15 cellular contexts compared by ENCODE assay signal in genomic region chr5:136052692-136053335, GRCh38. TPM values are rescaled to one million over a fixed set of nuclear protein-coding genes. Genes with fewer than 3 reads are reported as not detected.
A peak's percentile ranks its signal among the peaks of the same experiment; 100 is the strongest.
DNase-seq lines count a peak whose midpoint lies in the region; ATAC-seq and TF ChIP-seq lines count a peak whose summit lies in the region.
"Had no signal": no experiment of that assay in that cellular context is flagged by ENCODE, and none has a peak within 500 bp of the region (broad histone marks: within the 10 kb centered on the region; RNA-seq: fewer than 3 reads in every experiment).

No MANE protein-coding gene starts in this region.

- POLR2A ChIA-PET in PC-3 (lab: Charles Lee; ENCODE audit: unreplicated experiment): no interaction called here
- POLR2A ChIA-PET in OCI-LY7 (lab: Charles Lee): no interaction called here

- H3K4me1 ChIP-seq in PC-3 (ENCODE audit: insufficient read depth, low read length): peaks cover 31% of the 10 kb centered on the region
- H3K4me1 ChIP-seq in breast epithelium: no peaks in the 10 kb centered on the region
- H3K4me1 ChIP-seq in mesodermal cell (ENCODE audit: control insufficient read depth, insufficient read depth, low read length, poor library complexity, severe bottlenecking): peaks cover 56% of the 10 kb centered on the region
- peaks cover 0 to 54% (median 33%) of the 10 kb centered on the region in 4 donors for H3K4me1 ChIP-seq in tibial artery
- no peaks in the 10 kb centered on the region for H3K4me1 ChIP-seq in OCI-LY7 (ENCODE audit: insufficient read depth, low read length, poor library complexity, severe bottlenecking)

- no peaks in the 10 kb centered on the region for H4K20me1 ChIP-seq in PC-3 (ENCODE audit: low read length)
- H4K20me1 ChIP-seq in OCI-LY7 (ENCODE audit: insufficient read depth, low read length): no peaks in the 10 kb centered on the region
- H4K20me1 ChIP-seq: BLaER1 treated with 17β-estradiol and CSF1 and Interleukin-3, amounts not matched to agents 10 nM and 100 nM had no signal

- DNase-seq in PC-3 (no peak), breast epithelium (ENCODE audit: low spot score in 2 of 2) (no peak), tibial artery (no peak), OCI-LY7 (ENCODE audit: low spot score) (no peak), HT-29 (ENCODE audit: low spot score) (no peak)
- no peak for DNase-seq in activated naive CD8-positive, alpha-beta T cell treated with anti-CD3 and anti-CD28 coated beads, Interleukin-2, amount 50 U/mL, for 24 hours
- DNase-seq: activated CD4-positive, alpha-beta T cell treated with anti-CD3 and anti-CD28 coated beads, Interleukin-2, amount 50 U/mL, for 1 hour; activated naive CD4-positive, alpha-beta T cell treated with anti-CD3 and anti-CD28 coated beads for 36 hours; DMS 273 treated with DMSO at 0.1 percent for 48 hours; NCI-H748 treated with DMSO at 0.1 percent for 48 hours; retina had no signal

- H3K27me3 ChIP-seq in PC-3 (ENCODE audit: low read length) (no peaks in the 10 kb centered on the region), breast epithelium (no peaks in the 10 kb centered on the region), tibial artery (no peaks in the 10 kb centered on the region)
- H3K27me3 ChIP-seq: BLaER1 treated with 17β-estradiol and CSF1 and Interleukin-3, amounts not matched to agents 10 nM and 100 nM had no signal

- peaks cover 3% of the 10 kb centered on the region for H3F3A ChIP-seq in PC-3 (ENCODE audit: low read length, unreplicated experiment)

- intact Hi-C loops in PC-3 (cut with micrococcal nuclease) (loop anchor here (5.0 kb wide), 1 partner anchor 36 kb away; no protein-coding TSS in a partner anchor), breast epithelium (cut with DNase I; ENCODE audit: low total_unique reads) (no loop called here), tibial artery (cut with DNase I; ENCODE audit: low total_unique reads) (no loop called here), OCI-LY7 (cut with micrococcal nuclease; ENCODE audit: unreplicated experiment) (no loop called here)

- H3K36me3 ChIP-seq in PC-3 (ENCODE audit: low read depth, low read length) (no peaks in the 10 kb centered on the region), breast epithelium (no peaks in the 10 kb centered on the region), mesodermal cell (ENCODE audit: control insufficient read depth, insufficient read depth, low read length) (peaks cover 81% of the 10 kb centered on the region), tibial artery (peaks cover 0 to 28% (median 22%) of the 10 kb centered on the region in 3 donors), OCI-LY7 (ENCODE audit: insufficient read depth, low read length) (no peaks in the 10 kb centered on the region)
- H3K36me3 ChIP-seq: BLaER1 treated with 17β-estradiol and CSF1 and Interleukin-3, amounts not matched to agents 10 nM and 100 nM had no signal

- H3K9ac ChIP-seq in PC-3 (ENCODE audit: low read length): peak overlapping the region; percentile 37
- H3K9ac ChIP-seq: BLaER1 treated with 17β-estradiol and CSF1 and Interleukin-3, amounts not matched to agents 10 nM and 100 nM had no signal

- H3K36me3 Mint-ChIP-seq in activated naive CD8-positive, alpha-beta T cell treated with anti-CD3 and anti-CD28 coated beads, Interleukin-2, amount 50 U/mL, for 24 hours (ENCODE audit: low read depth): no peaks in the 10 kb centered on the region

- H2AFZ ChIP-seq in PC-3 (ENCODE audit: low read length) (no peak overlapping the region), OCI-LY7 (ENCODE audit: low read length) (no peak overlapping the region)

- H3K9me3 ChIP-seq in PC-3 (ENCODE audit: low read length): no peaks in the 10 kb centered on the region
- H3K9me3 ChIP-seq in breast epithelium: no peaks in the 10 kb centered on the region
- no peaks in the 10 kb centered on the region for H3K9me3 ChIP-seq in mesodermal cell (ENCODE audit: control insufficient read depth, low read length)
- no peaks in the 10 kb centered on the region for H3K9me3 ChIP-seq in tibial artery
- H3K9me3 ChIP-seq in OCI-LY7 (ENCODE audit: low read length): no peaks in the 10 kb centered on the region
- H3K9me3 ChIP-seq: BLaER1 treated with 17β-estradiol and CSF1 and Interleukin-3, amounts not matched to agents 10 nM and 100 nM had no signal

- H3K4me3 ChIP-seq in PC-3 (ENCODE audit: low read length): no peak overlapping the region
- H3K4me3 ChIP-seq in breast epithelium: no peak overlapping the region
- no peak overlapping the region for H3K4me3 ChIP-seq in mesodermal cell (ENCODE audit: extremely low read depth, insufficient read depth, low read length, poor library complexity, severe bottlenecking)
- no peak overlapping the region for H3K4me3 ChIP-seq in tibial artery
- no peak overlapping the region for H3K4me3 ChIP-seq in OCI-LY7 (ENCODE audit: low read depth, low read length, poor library complexity, severe bottlenecking)
- H3K4me3 ChIP-seq: BLaER1 treated with 17β-estradiol and CSF1 and Interleukin-3, amounts not matched to agents 10 nM and 100 nM; K562 had no signal

- H3K9me2 ChIP-seq in PC-3 (replicated peaks; ENCODE audit: low read length): no peaks in the 10 kb centered on the region
- H3K9me2 ChIP-seq in OCI-LY7 (ENCODE audit: insufficient read depth, low read length): no peaks in the 10 kb centered on the region

- ATAC-seq in PC-3: no peak
- no peak for ATAC-seq in activated naive CD8-positive, alpha-beta T cell treated with anti-CD3 and anti-CD28 coated beads, Interleukin-2, amount 50 U/mL, for 24 hours

- H3K79me2 ChIP-seq in PC-3 (ENCODE audit: low read length): no peaks in the 10 kb centered on the region
- no peaks in the 10 kb centered on the region for H3K79me2 ChIP-seq in OCI-LY7 (ENCODE audit: insufficient read depth, low read depth, low read length)

- no peaks in the 10 kb centered on the region for H3K4me1 Mint-ChIP-seq in activated naive CD8-positive, alpha-beta T cell treated with anti-CD3 and anti-CD28 coated beads, Interleukin-2, amount 50 U/mL, for 24 hours
- H3K4me1 Mint-ChIP-seq: memory B cell had no signal

- TF ChIP-seq CTCF in PC-3 (conservative IDR thresholded peaks at IDR 0.05; ENCODE audit: low read depth, low read length) (no peak), breast epithelium (IDR thresholded peaks at IDR 0.05) (no peak), tibial artery (IDR thresholded peaks at IDR 0.05) (no peak), OCI-LY7 (conservative IDR thresholded peaks at IDR 0.05; ENCODE audit: low read length) (no peak)

- H3K27ac Mint-ChIP-seq in activated naive CD8-positive, alpha-beta T cell treated with anti-CD3 and anti-CD28 coated beads, Interleukin-2, amount 50 U/mL, for 24 hours: no peak overlapping the region
- H3K27ac Mint-ChIP-seq: activated naive CD4-positive, alpha-beta T cell treated with anti-CD3 and anti-CD28 coated beads for 36 hours; memory B cell had no signal

- 96 to 97% methylated on average over 10 of the region's 13 CpGs for WGBS in mesodermal cell (ENCODE audit: insufficient coverage in 2 of 2), 2 experiments

- H3K4me3 Mint-ChIP-seq in activated naive CD8-positive, alpha-beta T cell treated with anti-CD3 and anti-CD28 coated beads, Interleukin-2, amount 50 U/mL, for 24 hours: no peak overlapping the region
- H3K4me3 Mint-ChIP-seq: activated naive CD4-positive, alpha-beta T cell treated with anti-CD3 and anti-CD28 coated beads for 36 hours; memory B cell had no signal

- H3K9me3 Mint-ChIP-seq in activated naive CD8-positive, alpha-beta T cell treated with anti-CD3 and anti-CD28 coated beads, Interleukin-2, amount 50 U/mL, for 24 hours: no peaks in the 10 kb centered on the region
- H3K9me3 Mint-ChIP-seq: activated naive CD4-positive, alpha-beta T cell treated with anti-CD3 and anti-CD28 coated beads for 36 hours; memory B cell had no signal

- BruUV-seq in PC-3 (replicated peaks; lab: Mats Ljungman, UMichigan): no TSS peak
- no TSS peak for BruUV-seq in OCI-LY7 (replicated peaks; lab: Mats Ljungman, UMichigan)

- no peak for TF ChIP-seq POLR2A in breast epithelium (IDR thresholded peaks at IDR 0.05)

- H3K27me3 Mint-ChIP-seq in activated naive CD8-positive, alpha-beta T cell treated with anti-CD3 and anti-CD28 coated beads, Interleukin-2, amount 50 U/mL, for 24 hours: peaks cover 2% of the 10 kb centered on the region

- CTCF ChIA-PET in PC-3 (lab: Charles Lee) (no interaction called here), OCI-LY7 (lab: Charles Lee; ENCODE audit: unreplicated experiment) (no interaction called here)

- H3K27ac ChIP-seq in PC-3 (ENCODE audit: low read length) (peak overlapping the region; percentile 85), breast epithelium (peak overlapping the region; percentile 69 to 88), mesodermal cell (ENCODE audit: low read depth, low read length, severe bottlenecking) (peak overlapping the region; percentile 86), tibial artery (peak overlapping the region; percentile 66 to 77), OCI-LY7 (ENCODE audit: low read depth, low read length, poor library complexity, severe bottlenecking) (no peak overlapping the region)
- H3K27ac ChIP-seq: BLaER1 treated with 17β-estradiol and CSF1 and Interleukin-3, amounts not matched to agents 10 nM and 100 nM had no signal

- H3K4me2 ChIP-seq in PC-3 (ENCODE audit: low read length): peak overlapping the region; percentile 65
- H3K4me2 ChIP-seq in OCI-LY7 (ENCODE audit: low read length): no peak overlapping the region

RNA-seq across cellular contexts. Expression of gene TGFBI, which starts 24.0 kb away (rescaled TPM):
- 4.5 and 4.8 TPM in 2 replicates for total RNA-seq in PC-3 (2014; rRNA removed)
- total RNA-seq in breast epithelium: 100 to 1,000 TPM in 1 of 3 donors, 10 to 100 TPM in 2; 40.4 to 145 (median 45.2) TPM
- 718 TPM for polyA plus RNA-seq in mesodermal cell (2013, experiment 1 of 2)
- polyA plus RNA-seq in mesodermal cell (2013, experiment 2 of 2): 804 TPM
- not detected in 2 replicates for total RNA-seq in OCI-LY7 (2014; rRNA removed; shearing (Covaris generic))
- not detected in 2 replicates for total RNA-seq in OCI-LY7 (2022)
- 33.6 and 37.2 TPM in 2 replicates for total RNA-seq in HT-29 (2014; rRNA removed; shearing (Covaris generic))
- total RNA-seq: activated naive CD4-positive, alpha-beta T cell treated with anti-CD3 and anti-CD28 coated beads for 36 hours had no signal
